11 cellular contexts compared by ENCODE assay signal in genomic region chrX:9785252-9785943, GRCh38. TPM values are rescaled to one million over a fixed set of nuclear protein-coding genes. Genes with fewer than 3 reads are reported as not detected.
A peak's percentile ranks its signal among the peaks of the same experiment; 100 is the strongest.
DNase-seq lines count a peak whose midpoint lies in the region; ATAC-seq, FAIRE-seq and TF ChIP-seq lines count a peak whose summit lies in the region.
"Had no signal": no experiment of that assay in that cellular context is flagged by ENCODE, and none has a peak within 500 bp of the region (broad histone marks: within the 10 kb centered on the region; RNA-seq: fewer than 3 reads in every experiment).

No MANE protein-coding gene starts in this region.

- H4K20me1 ChIP-seq in HepG2 (ENCODE audit: insufficient read depth, low read length), result no peaks in the 10 kb centered on the region

- H3K79me2 ChIP-seq in HepG2 (ENCODE audit: insufficient read depth, low read length), result peaks cover 16% of the 10 kb centered on the region

- no TSS peak for BruUV-seq in HepG2 (replicated peaks; lab: Mats Ljungman, UMichigan)

- H3K27ac ChIP-seq in duodenal mucosa (ENCODE audit: low read depth, low read length) (no peak overlapping the region), HepG2 (ENCODE audit: extremely low read length, insufficient read depth, low read length) (no peak overlapping the region), spleen (no peak overlapping the region)

- H3K4me3 ChIP-seq in duodenal mucosa (ENCODE audit: low read depth in 1 of 2, low read length in 2 of 2) (peak overlapping the region; percentile 47 to 55), HepG2 (replicated peaks in 1 of 3; ENCODE audit: insufficient read depth in 1 of 3, low read depth in 2 of 3, low read length in 3 of 3) (peak overlapping the region; percentile 52 to 76 (median 67); a peak in 5 of 6 replicates), spleen (peak overlapping the region in 5 of 8 donors; percentile 32 to 67 (median 38))

- no peak for TF ChIP-seq POLR2A in HepG2 (IDR thresholded peaks at IDR 0.05; ENCODE audit: insufficient read depth in 1 of 2, low read depth in 2 of 2, low read length in 2 of 2)
- TF ChIP-seq POLR2A in spleen (IDR thresholded peaks at IDR 0.05), result no peak

- peak; percentile 48 for ATAC-seq in HepG2
- ATAC-seq in GM18498 (IDR thresholded peaks at IDR 0.05; ENCODE audit: unreplicated experiment), result no peak

- FAIRE-seq in HepG2 (lab: Jason Lieb, UNC), result no peak
- FAIRE-seq: A204.1 had no signal

- H3K9ac ChIP-seq in duodenal mucosa (ENCODE audit: low read depth in 1 of 2, low read length in 2 of 2) (no peak overlapping the region), HepG2 (ENCODE audit: insufficient read depth, low read depth, low read length) (peak overlapping the region; percentile 63)

- H3K4me2 ChIP-seq in HepG2 (ENCODE audit: low read depth, low read length), result peak overlapping the region; percentile 66

- peak; percentile 23 for TF ChIP-seq CTCF in HepG2 (CRISPR knock-in tag; IDR thresholded peaks at IDR 0.05)
- no peak for TF ChIP-seq CTCF in spleen (IDR thresholded peaks at IDR 0.05 in 8 of 11, conservative IDR thresholded peaks at IDR 0.05 in 3 of 11)

- no CpG with 5 or more reads among the region's 58 CpGs for WGBS in HepG2 (ENCODE audit: low lambda C conversion rate)
- WGBS in spleen, 5 donors, result 8 to 60% (median 35%) methylated on average over 4 to 58 of the region's 58 CpGs

- DNase-seq in NCI-H146 (lab: John Stamatoyannopoulos, UW) (peak; percentile 48), NCI-H146 treated with DMSO at 0.1 percent for 48 hours (lab: John Stamatoyannopoulos, UW; ENCODE audit: unreplicated experiment) (no peak), HepG2 (ENCODE audit: low spot score) (no peak), spleen (peak; percentile 61), NCI-H524 treated with DMSO at 0.1 percent for 48 hours (lab: John Stamatoyannopoulos, UW) (no peak), GF-D8 (lab: John Stamatoyannopoulos, UW) (no peak)
- DNase-seq: NCI-H1092 had no signal

- CTCF ChIA-PET in HepG2 (lab: Yijun Ruan, JAX; ENCODE audit: low intra/inter-chr PET ratio, low total read pairs), result no interaction called here

- H3K9me3 ChIP-seq in duodenal mucosa (ENCODE audit: control insufficient read depth in 1 of 2, low read length in 2 of 2), result no peaks in the 10 kb centered on the region
- H3K9me3 ChIP-seq in HepG2 (ENCODE audit: low read length), result no peaks in the 10 kb centered on the region
- H3K9me3 ChIP-seq in spleen, result no peaks in the 10 kb centered on the region

- POLR2A ChIA-PET in HepG2 (lab: Yijun Ruan, JAX), result interaction anchor here (1.3 to 1.6 kb wide), 2 partner anchors 13 to 62 kb away, joined by 3 to 5 read pairs; no protein-coding TSS in a partner anchor

- TF ChIP-seq EP300 in HepG2 (IDR thresholded peaks at IDR 0.05; ENCODE audit: low read depth in 2 of 2, low read length in 2 of 2) (no peak), HepG2 (CRISPR knock-in tag; IDR thresholded peaks at IDR 0.05; ENCODE audit: borderline replicate concordance) (no peak)

- TF ChIP-seq RAD21 in HepG2 (CRISPR knock-in tag; IDR thresholded peaks at IDR 0.05), result no peak

- intact Hi-C loops in HepG2 (cut with micrococcal nuclease; ENCODE audit: unreplicated experiment), result loop anchor here (5.0 kb wide), 1 partner anchor 62 kb away; no protein-coding TSS in a partner anchor
- intact Hi-C loops in spleen (cut with DNase I; ENCODE audit: low total_unique reads), result no loop called here

- H3K36me3 ChIP-seq in duodenal mucosa (ENCODE audit: control insufficient read depth in 1 of 2, insufficient read depth in 2 of 2, low read length in 2 of 2) (no peaks in the 10 kb centered on the region), HepG2 (replicated peaks in 1 of 2; ENCODE audit: control insufficient read depth in 1 of 2, insufficient read depth in 2 of 2, low read length in 2 of 2) (no peaks in the 10 kb centered on the region), spleen (no peaks in the 10 kb centered on the region)

- in situ Hi-C loops in HepG2 (cut with HindIII; ENCODE audit: extremely low pct_ligation_motif_present, low pct_unique_long_range_greater_than_20kb), result no loop called here

- H2AFZ ChIP-seq in HepG2 (ENCODE audit: low read length), result no peak overlapping the region

- H3K27me3 ChIP-seq in duodenal mucosa (ENCODE audit: control insufficient read depth in 1 of 2, insufficient read depth in 2 of 2, low read length in 2 of 2), result no peaks in the 10 kb centered on the region
- H3K27me3 ChIP-seq in HepG2 (ENCODE audit: control insufficient read depth in 1 of 2, insufficient read depth in 2 of 2, low read length in 2 of 2), result no peaks in the 10 kb centered on the region; a peak in 1 of 5 replicates
- H3K27me3 ChIP-seq in spleen (replicated peaks in 1 of 7), result peaks cover 0 to 53% (median 21%) of the 10 kb centered on the region in 7 donors

- H3K4me1 ChIP-seq in duodenal mucosa (ENCODE audit: control insufficient read depth in 1 of 2, insufficient read depth in 2 of 2, low read length in 2 of 2) (no peaks in the 10 kb centered on the region), HepG2 (ENCODE audit: insufficient read depth, low read length) (peaks cover 22% of the 10 kb centered on the region), spleen (peaks cover 0 to 16% (median 3%) of the 10 kb centered on the region in 6 donors)

RNA-seq across cellular contexts. Expression of gene SHROOM2, which starts 0.8 kb away (rescaled TPM):
- total RNA-seq in HepG2 (2016; rRNA removed; fragmentation: Illumina TruSeq; extraction: Trizol) (1.3 and 1.4 TPM in 2 replicates), spleen (1 to 10 TPM; 1.5 to 3.7 (median 2.0) TPM)
- 0.62 and 0.71 TPM in 2 replicates for total RNA-seq in HepG2 (2016; cell fraction: cytosol; rRNA removed; fragmentation: Illumina TruSeq; extraction: Trizol; ENCODE audit: low read depth)
- 1.2 and 1.3 TPM in 2 replicates for total RNA-seq in HepG2 (2016; cell fraction: insoluble cytoplasmic fraction; rRNA removed; fragmentation: Illumina TruSeq; extraction: Trizol)
- total RNA-seq in HepG2 (2016; cell fraction: membrane; rRNA removed; fragmentation: Illumina TruSeq; extraction: Trizol), result 0.68 and 0.90 TPM in 2 replicates
- 1.8 and 2.1 TPM in 2 replicates for total RNA-seq in HepG2 (2016; cell fraction: nucleus; rRNA removed; fragmentation: Illumina TruSeq; extraction: Trizol)
- polyA plus RNA-seq in HepG2 (2011; rRNA removed) (0.92 and 0.97 TPM in 2 replicates), spleen (under 1 TPM; 0.21 to 0.61 (median 0.22) TPM)
- 0.56 and 0.71 TPM in 2 replicates for polyA plus RNA-seq in HepG2 (2011; cell fraction: cytosol; rRNA removed)
- polyA plus RNA-seq in HepG2 (2011; cell fraction: nucleus; rRNA removed), result 2.5 TPM in 2 replicates
- polyA plus RNA-seq in HepG2 (2012), result 2.4 and 2.5 TPM in 2 replicates
- polyA plus RNA-seq in HepG2 (2016; cell fraction: cytosol; fragmentation: Illumina TruSeq; extraction: Trizol; ENCODE audit: low read depth), result 0.08 TPM in 2 replicates
- polyA plus RNA-seq in HepG2 (2016; cell fraction: insoluble cytoplasmic fraction; fragmentation: Illumina TruSeq; extraction: Trizol; ENCODE audit: low read depth), result 1.2 and 1.3 TPM in 2 replicates
- polyA plus RNA-seq in HepG2 (2016; cell fraction: membrane; fragmentation: Illumina TruSeq; extraction: Trizol; ENCODE audit: low read depth), result 0.15 and 0.20 TPM in 2 replicates
- 1.9 and 2.3 TPM in 2 replicates for polyA plus RNA-seq in HepG2 (2016; cell fraction: nucleus; fragmentation: Illumina TruSeq; extraction: Trizol; ENCODE audit: insufficient read depth, low read depth)
- polyA minus RNA-seq in HepG2 (2011; rRNA and poly(A)+ RNA removed; ENCODE audit: low replicate concordance), result 2.5 TPM in 1 of 2 replicates, not detected in the other
- polyA minus RNA-seq in HepG2 (2011; cell fraction: cytosol; rRNA and poly(A)+ RNA removed), result 1.7 and 1.8 TPM in 2 replicates
- 3.1 and 3.2 TPM in 2 replicates for polyA minus RNA-seq in HepG2 (2011; cell fraction: nucleus; rRNA and poly(A)+ RNA removed)

RNA-seq across cellular contexts. Expression of gene GPR143, which starts 19.8 kb away (rescaled TPM):
- 0.60 and 0.89 TPM in 2 replicates for total RNA-seq in HepG2 (2016; rRNA removed; fragmentation: Illumina TruSeq; extraction: Trizol)
- 0.30 and 0.44 TPM in 2 replicates for total RNA-seq in HepG2 (2016; cell fraction: cytosol; rRNA removed; fragmentation: Illumina TruSeq; extraction: Trizol; ENCODE audit: low read depth)
- 0.30 and 0.87 TPM in 2 replicates for total RNA-seq in HepG2 (2016; cell fraction: insoluble cytoplasmic fraction; rRNA removed; fragmentation: Illumina TruSeq; extraction: Trizol)
- 0.59 TPM in 2 replicates for total RNA-seq in HepG2 (2016; cell fraction: membrane; rRNA removed; fragmentation: Illumina TruSeq; extraction: Trizol)
- 0.31 and 0.94 TPM in 2 replicates for total RNA-seq in HepG2 (2016; cell fraction: nucleus; rRNA removed; fragmentation: Illumina TruSeq; extraction: Trizol)
- 0.30 and 0.57 TPM in 2 replicates for polyA plus RNA-seq in HepG2 (2011; rRNA removed)
- polyA plus RNA-seq in HepG2 (2011; cell fraction: cytosol; rRNA removed), result 0.62 and 1.1 TPM in 2 replicates
- polyA plus RNA-seq in HepG2 (2011; cell fraction: nucleus; rRNA removed), result 0.40 and 0.64 TPM in 2 replicates
- 1.3 TPM in 2 replicates for polyA plus RNA-seq in HepG2 (2012)
- 0.40 and 0.47 TPM in 2 replicates for polyA plus RNA-seq in HepG2 (2016; cell fraction: cytosol; fragmentation: Illumina TruSeq; extraction: Trizol; ENCODE audit: low read depth)
- 0.40 and 0.85 TPM in 2 replicates for polyA plus RNA-seq in HepG2 (2016; cell fraction: insoluble cytoplasmic fraction; fragmentation: Illumina TruSeq; extraction: Trizol; ENCODE audit: low read depth)
- polyA plus RNA-seq in HepG2 (2016; cell fraction: membrane; fragmentation: Illumina TruSeq; extraction: Trizol; ENCODE audit: low read depth), result 0.27 and 0.89 TPM in 2 replicates
- 1.0 TPM in 2 replicates for polyA plus RNA-seq in HepG2 (2016; cell fraction: nucleus; fragmentation: Illumina TruSeq; extraction: Trizol; ENCODE audit: insufficient read depth, low read depth)
- polyA minus RNA-seq in HepG2 (2011; rRNA and poly(A)+ RNA removed; ENCODE audit: low replicate concordance), result 0.09 and 4.3 TPM in 2 replicates
- not detected in 2 replicates for polyA minus RNA-seq in HepG2 (2011; cell fraction: cytosol; rRNA and poly(A)+ RNA removed)
- polyA minus RNA-seq in HepG2 (2011; cell fraction: nucleus; rRNA and poly(A)+ RNA removed), result 0.87 TPM in 1 of 2 replicates, not detected in the other
- total RNA-seq in spleen, result not detected
- polyA plus RNA-seq in spleen, result under 1 TPM in 1 of 3 donors, not detected in 2; 0.17 TPM
- total RNA-seq: mesenteric fat pad had no signal

Comparison
In these comparisons a context has a peak if more than half of its experiments do, and no peak if none do; other contexts are left out.
1. DNase-seq: peak in NCI-H146 (single experiment) and spleen (single experiment); none in NCI-H146 treated with DMSO at 0.1 percent for 48 hours (single experiment), HepG2 (single experiment), NCI-H524 treated with DMSO at 0.1 percent for 48 hours (single experiment) and GF-D8 (single experiment).
2. Peak in every context shown above with its lines, with median percentiles within 50 percentile points of each other: H3K4me3 ChIP-seq.